In the genomic region with DNA sequence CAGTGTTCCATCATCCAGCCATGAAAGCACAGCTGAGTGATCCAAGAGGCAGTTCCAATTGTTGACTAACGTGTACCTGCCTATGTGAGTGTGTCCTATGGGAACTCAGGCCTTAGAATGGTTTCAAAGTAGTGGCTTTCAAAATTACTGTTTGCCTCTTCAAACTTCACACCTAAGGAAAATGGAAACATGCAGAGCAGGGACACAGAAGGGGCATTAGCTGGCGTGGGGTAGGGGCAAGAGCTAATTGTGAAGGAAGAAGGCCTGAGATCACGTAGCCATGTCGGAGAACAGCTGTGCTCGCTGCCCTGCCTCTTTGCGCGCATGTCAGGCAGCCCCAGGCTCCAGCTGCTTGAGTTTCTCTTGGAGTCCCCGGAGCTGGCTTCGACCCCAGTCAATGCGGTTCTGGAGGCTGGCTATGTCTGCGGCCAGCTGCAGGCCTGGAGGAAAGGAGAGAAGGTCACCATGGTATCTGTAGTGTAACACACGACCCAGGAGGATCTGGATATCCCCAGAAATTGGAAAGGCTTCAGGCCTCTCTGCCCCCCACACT, we compare ENCODE assay signal across 20 cellular contexts.
"Had no signal": no experiment of that assay in that cellular context is flagged by ENCODE, and none has a peak within 500 bp of the region (broad histone marks: within the 10 kb centered on the region; RNA-seq: fewer than 3 reads in every experiment).

No MANE protein-coding gene starts in this region.

- H3K9me3 Mint-ChIP-seq: activated naive CD4-positive, alpha-beta T cell treated with anti-CD3 and anti-CD28 coated beads for 36 hours; activated T-helper 2 cell treated with anti-CD3 and anti-CD28 coated beads, Interferon-gamma antibody, Interleukin-2, Interleukin-4, amounts not matched to agents 10 μg/mL and 5 μg/mL and 100 μg/mL, durations not matched to agents 14 hours and 24 hours and 36 hours; memory B cell; natural killer cell treated with Interleukin-12 subunit alpha and Interleukin-12 subunit beta and Interleukin-15 and Interleukin-18, amount 100 ng/mL, for 72 hours; T-cell had no signal

- H3K4me3 ChIP-seq: coronary artery, esophagus squamous epithelium, mucosa of descending colon, thoracic aorta, uterus had no signal

- H3K36me3 ChIP-seq: uterus had no signal

- H3K9me3 ChIP-seq: esophagus squamous epithelium, mucosa of descending colon, SK-N-SH, thoracic aorta, uterus had no signal

- H3K27ac ChIP-seq: coronary artery, esophagus squamous epithelium, thoracic aorta, uterus had no signal

- H3K27me3 ChIP-seq: esophagus squamous epithelium, uterus had no signal

- H3K9ac ChIP-seq: SK-N-SH had no signal

- H3K27ac Mint-ChIP-seq: activated naive CD4-positive, alpha-beta T cell treated with anti-CD3 and anti-CD28 coated beads for 36 hours; activated T-helper 2 cell treated with anti-CD3 and anti-CD28 coated beads, Interferon-gamma antibody, Interleukin-2, Interleukin-4, amounts not matched to agents 10 μg/mL and 5 μg/mL and 100 μg/mL, durations not matched to agents 14 hours and 24 hours and 36 hours; natural killer cell treated with Interleukin-12 subunit alpha and Interleukin-12 subunit beta and Interleukin-15 and Interleukin-18, amount 100 ng/mL, for 72 hours had no signal

- DNase-seq: activated CD4-positive, alpha-beta T cell treated with anti-CD3 and anti-CD28 coated beads, Interleukin-2, amount 50 U/mL, for 4 hours; activated naive CD4-positive, alpha-beta T cell treated with anti-CD3 and anti-CD28 coated beads for 36 hours; effector CD4-positive, alpha-beta T cell; esophagus squamous epithelium; glutamatergic neuron; kidney glomerular epithelial cell; left ventricle myocardium superior; mucosa of descending colon; SK-N-SH; stimulated activated CD4-positive, alpha-beta T cell treated with anti-CD3 and anti-CD28 coated beads, Interleukin-1b, Interleukin-23, amount 100 ng/mL, for 48 hours; T-cell; T1000; uterus had no signal

- H3K4me2 ChIP-seq: SK-N-SH had no signal

- H3K27me3 Mint-ChIP-seq: memory B cell had no signal

- ATAC-seq: activated CD4-positive, CD25-positive, alpha-beta regulatory T cell treated with anti-CD3 and anti-CD28 coated beads, Interleukin-2, amount 50 U/mL, for 24 hours; left ventricle myocardium superior; mucosa of descending colon; natural killer cell treated with Interleukin-12 subunit alpha and Interleukin-12 subunit beta and Interleukin-15 and Interleukin-18, amount 100 ng/mL, for 72 hours; sciatic nerve; T-cell had no signal

- H3K4me3 Mint-ChIP-seq: activated naive CD4-positive, alpha-beta T cell treated with anti-CD3 and anti-CD28 coated beads for 36 hours; memory B cell; natural killer cell treated with Interleukin-12 subunit alpha and Interleukin-12 subunit beta and Interleukin-15 and Interleukin-18, amount 100 ng/mL, for 72 hours had no signal
